Comparison of ENCODE assay signal across 8 cellular contexts in genomic region chr16:30186782-30187555, GRCh38. TPM values are rescaled to one million over a fixed set of nuclear protein-coding genes. Genes with fewer than 3 reads are reported as not detected.
DNase-seq lines count a peak whose midpoint lies in the region; ATAC-seq, FAIRE-seq and TF ChIP-seq lines count a peak whose summit lies in the region.

No MANE protein-coding gene starts in this region.

- FAIRE-seq in D721Med (lab: Jason Lieb, UNC), result no peak

- H3K27ac Mint-ChIP-seq in glutamatergic neuron (ENCODE audit: unreplicated experiment), result no peak overlapping the region

- DNase-seq in GM12865 (ENCODE audit: low read depth) (peak; percentile 89), RKO (ENCODE audit: low spot score) (peak; percentile 47), glutamatergic neuron (peak; percentile 81), retinal pigment epithelial cell (ENCODE audit: low read depth) (no peak), D721Med (ENCODE audit: insufficient read length, low spot score) (no peak), NCI-H510A (lab: John Stamatoyannopoulos, UW) (no peak)
- DNase-seq in activated naive CD4-positive, alpha-beta T cell treated with Interleukin-2 at 50 U/mL for 16 hours, result peak; percentile 90

- H3K36me3 Mint-ChIP-seq in glutamatergic neuron (ENCODE audit: unreplicated experiment), result no peaks in the 10 kb centered on the region

- H3K4me1 Mint-ChIP-seq in glutamatergic neuron (ENCODE audit: low read depth, unreplicated experiment), result no peaks in the 10 kb centered on the region

- no peak for ATAC-seq in GM21737 (IDR thresholded peaks at IDR 0.05; ENCODE audit: unreplicated experiment)

- peaks cover 2% of the 10 kb centered on the region for H3K27me3 Mint-ChIP-seq in glutamatergic neuron (ENCODE audit: unreplicated experiment)

- no peak overlapping the region for H3K4me3 Mint-ChIP-seq in glutamatergic neuron (ENCODE audit: unreplicated experiment)

- peak; percentile 96 for TF ChIP-seq CTCF in GM12865 (IDR thresholded peaks at IDR 0.05; ENCODE audit: insufficient read depth, low read depth, low read length, missing control alignments)
- peak; percentile 68 for TF ChIP-seq CTCF in glutamatergic neuron (IDR thresholded peaks at IDR 0.05; ENCODE audit: partially characterized antibody, unreplicated experiment)
- peak; percentile 68 for TF ChIP-seq CTCF in retinal pigment epithelial cell (conservative IDR thresholded peaks at IDR 0.05; ENCODE audit: low read depth, low read length)
- TF ChIP-seq CTCF in D721Med (IDR thresholded peaks at IDR 0.05; ENCODE audit: insufficient read depth, missing control alignments), result no peak

- no peaks in the 10 kb centered on the region for H3K9me3 Mint-ChIP-seq in glutamatergic neuron (ENCODE audit: unreplicated experiment)

- H3K4me3 ChIP-seq in GM12865 (ENCODE audit: low read depth, low read length), result peak overlapping the region; percentile 83
- no peak overlapping the region for H3K4me3 ChIP-seq in retinal pigment epithelial cell (ENCODE audit: low read length)

RNA-seq across cellular contexts. Expression of gene CORO1A, which starts 3.6 kb away (rescaled TPM):
- total RNA-seq in glutamatergic neuron (ENCODE audit: unreplicated experiment), result 75.2 TPM

RNA-seq across cellular contexts. Expression of gene BOLA2B, which starts 6.5 kb away (rescaled TPM):
- 74.6 TPM for total RNA-seq in glutamatergic neuron (ENCODE audit: unreplicated experiment)

RNA-seq across cellular contexts. Expression of gene SLX1A, which starts 6.7 kb away (rescaled TPM):
- total RNA-seq in glutamatergic neuron (ENCODE audit: unreplicated experiment), result 16.6 TPM

RNA-seq across cellular contexts. Expression of gene SULT1A3, which starts 12.1 kb away (rescaled TPM):
- 15.8 TPM for total RNA-seq in glutamatergic neuron (ENCODE audit: unreplicated experiment)

Comparison
In these comparisons a context has a peak if more than half of its experiments do, and no peak if none do; other contexts are left out.
1. DNase-seq: peak in GM12865 (single experiment), RKO (single experiment), activated naive CD4-positive, alpha-beta T cell treated with Interleukin-2 at 50 U/mL for 16 hours (single experiment) and glutamatergic neuron (single experiment); none in retinal pigment epithelial cell (single experiment), D721Med (single experiment) and NCI-H510A (single experiment).